ENCODE assay signal across 8 cellular contexts in genomic region chr2:106193491-106193976, GRCh38. TPM values are rescaled to one million over a fixed set of nuclear protein-coding genes. Genes with fewer than 3 reads are reported as not detected.
DNase-seq lines count a peak whose midpoint lies in the region; ATAC-seq lines count a peak whose summit lies in the region.

No MANE protein-coding gene starts in this region.

- H3K4me1 Mint-ChIP-seq in memory B cell = peaks cover 36% of the 10 kb centered on the region

- ATAC-seq in HG02970 (IDR thresholded peaks at IDR 0.05; ENCODE audit: low FRiP score, unreplicated experiment) = peak; percentile 21
- ATAC-seq in memory B cell (ENCODE audit: low read depth) = peak; percentile 11

- DNase-seq in activated CD8-positive, alpha-beta memory T cell treated with anti-CD3 and anti-CD28 coated beads for 24 hours = peak; percentile 75
- DNase-seq in activated CD8-positive, alpha-beta memory T cell treated with anti-CD3 and anti-CD28 coated beads, Interleukin-2, amount 50 U/mL, for 48 hours = no peak
- DNase-seq in SJSA1 (ENCODE audit: low read depth in 1 of 2, low spot score in 2 of 2) = peak in 1 of 2 experiments; percentile 47
- peak; percentile 23 for DNase-seq in cerebellum (ENCODE audit: low spot score)
- peak in 1 of 2 donors; percentile 22 for DNase-seq in memory B cell (ENCODE audit: low spot score in 2 of 2)
- peak; percentile 11 for DNase-seq in stimulated activated CD8-positive, alpha-beta memory T cell treated with anti-CD3 and anti-CD28 coated beads, Interleukin-7, amount 100 ng/mL, for 24 hours (ENCODE audit: low read depth)
- DNase-seq in kidney glomerular epithelial cell (lab: John Stamatoyannopoulos, UW) = no peak

- peaks cover 37% of the 10 kb centered on the region for H3K4me1 ChIP-seq in SJSA1 (replicated peaks)

- H3K36me3 Mint-ChIP-seq in memory B cell = peaks cover 2% of the 10 kb centered on the region

- H3K27ac Mint-ChIP-seq in memory B cell = peak overlapping the region; percentile 39

- H3K9me3 ChIP-seq in SJSA1 (replicated peaks) = no peaks in the 10 kb centered on the region

- H3K27ac ChIP-seq in SJSA1 = peak overlapping the region; percentile 65

- H3K27me3 ChIP-seq in SJSA1 (replicated peaks) = no peaks in the 10 kb centered on the region

- peak overlapping the region; percentile 96 for H3K4me3 ChIP-seq in SJSA1

- no peaks in the 10 kb centered on the region for H3K9me3 Mint-ChIP-seq in memory B cell

- peaks cover 1% of the 10 kb centered on the region for H3K27me3 Mint-ChIP-seq in memory B cell

- H3K4me3 Mint-ChIP-seq in memory B cell = peak overlapping the region; percentile 80

- H3K36me3 ChIP-seq in SJSA1 = peaks cover 8% of the 10 kb centered on the region

RNA-seq across cellular contexts. Expression of gene UXS1, which starts 0.6 kb away (rescaled TPM):
- total RNA-seq in SJSA1 (2014; rRNA removed; shearing (Covaris generic)) = 36.8 and 60.6 TPM in 2 replicates
- total RNA-seq in cerebellum = 43.2 TPM

Comparison
In these comparisons a context has a peak if more than half of its experiments do, and no peak if none do; other contexts are left out.
1. DNase-seq: peak in activated CD8-positive, alpha-beta memory T cell treated with anti-CD3 and anti-CD28 coated beads for 24 hours (single experiment), cerebellum (single experiment) and stimulated activated CD8-positive, alpha-beta memory T cell treated with anti-CD3 and anti-CD28 coated beads, Interleukin-7, amount 100 ng/mL, for 24 hours (single experiment); none in activated CD8-positive, alpha-beta memory T cell treated with anti-CD3 and anti-CD28 coated beads, Interleukin-2, amount 50 U/mL, for 48 hours (single experiment) and kidney glomerular epithelial cell (single experiment).